24 cellular contexts compared by ENCODE assay signal in the genomic region with DNA sequence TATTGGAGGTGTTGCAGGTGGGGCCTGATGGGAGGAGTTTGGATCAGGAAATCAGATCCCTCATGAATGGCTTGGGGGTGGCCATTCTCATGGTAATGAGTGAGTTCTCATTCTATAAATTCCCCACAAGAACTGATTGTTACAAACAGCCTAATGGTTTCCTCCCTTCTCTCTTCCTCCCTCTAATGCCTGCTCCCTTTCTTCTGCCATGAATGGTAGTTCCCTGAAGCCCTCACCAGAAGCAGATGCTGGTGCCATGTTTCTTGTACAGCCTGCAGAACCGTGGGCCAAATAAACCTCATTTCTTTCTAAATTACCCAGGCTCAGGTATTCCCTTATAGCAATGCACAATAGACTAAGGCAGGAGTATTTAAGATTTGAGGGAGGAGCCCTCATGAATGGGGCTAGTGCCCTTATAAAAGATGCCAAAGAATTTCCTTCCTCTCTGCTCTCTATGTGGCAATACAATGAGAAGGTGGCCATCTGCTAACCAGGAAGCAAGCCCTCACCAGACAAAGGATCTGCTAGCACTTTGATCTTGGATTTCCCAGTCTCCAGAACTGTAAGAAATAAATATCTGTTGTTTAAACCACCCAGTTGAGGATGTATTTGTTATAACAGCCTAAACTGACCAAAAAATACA.
A peak's percentile ranks its signal among the peaks of the same experiment; 100 is the strongest.
DNase-seq lines count a peak whose midpoint lies in the region; ATAC-seq, FAIRE-seq and TF ChIP-seq lines count a peak whose summit lies in the region.
"Had no signal": no experiment of that assay in that cellular context is flagged by ENCODE, and none has a peak within 500 bp of the region (broad histone marks: within the 10 kb centered on the region; RNA-seq: fewer than 3 reads in every experiment).

No MANE protein-coding gene starts in this region.

- no peak overlapping the region for H3K4me3 Mint-ChIP-seq in neural crest cell
- H3K4me3 Mint-ChIP-seq in mesothelial cell of epicardium: no peak overlapping the region
- H3K4me3 Mint-ChIP-seq: activated CD4-positive, alpha-beta T cell treated with anti-CD3 and anti-CD28 coated beads for 36 hours had no signal

- no peak for TF ChIP-seq RAD21 in K562 (CRISPR knock-in tag; conservative IDR thresholded peaks at IDR 0.05 in 1 of 2, IDR thresholded peaks at IDR 0.05 in 1 of 2)

- H3K9me1 ChIP-seq in K562 (ENCODE audit: control insufficient read depth, insufficient read depth, low read length): no peaks in the 10 kb centered on the region

- DNase-seq in DMS53 (lab: John Stamatoyannopoulos, UW): peak; percentile 5
- no peak for DNase-seq in DMS53 treated with DMSO at 0.1 percent for 48 hours (lab: John Stamatoyannopoulos, UW; ENCODE audit: unreplicated experiment)
- DNase-seq in Karpas-422: no peak
- no peak for DNase-seq in K562 (ENCODE audit: extremely low read depth in 1 of 4, low spot score in 3 of 4)
- DNase-seq in neural crest cell (ENCODE audit: low read depth, low spot score): no peak
- no peak for DNase-seq in testis
- DNase-seq in mesothelial cell of epicardium (ENCODE audit: low spot score in 2 of 2, unreplicated experiment in 2 of 2): no peak
- DNase-seq: 8988T; effector memory CD8-positive, alpha-beta T cell; MG63; NCI-H187; NCI-H446 treated with DMSO at 0.1 percent for 48 hours; RPMI8226; T1000; upper lobe of left lung had no signal

- BruUV-seq in K562 (replicated peaks; lab: Mats Ljungman, UMichigan): no TSS peak

- peaks cover 85% of the 10 kb centered on the region for H3K79me2 ChIP-seq in Karpas-422 (ENCODE audit: low read length)
- H3K79me2 ChIP-seq in K562 (ENCODE audit: control insufficient read depth, insufficient read depth, low read length): no peaks in the 10 kb centered on the region

- no peak for TF ChIP-seq POLR2A in K562 (conservative IDR thresholded peaks at IDR 0.05)
- TF ChIP-seq POLR2A in testis (IDR thresholded peaks at IDR 0.05): no peak

- H3K27me3 Mint-ChIP-seq in neural crest cell (ENCODE audit: low read depth): no peaks in the 10 kb centered on the region
- H3K27me3 Mint-ChIP-seq in mesothelial cell of epicardium (ENCODE audit: low read depth): no peaks in the 10 kb centered on the region
- H3K27me3 Mint-ChIP-seq: activated CD4-positive, alpha-beta T cell treated with anti-CD3 and anti-CD28 coated beads for 36 hours; effector memory CD8-positive, alpha-beta T cell had no signal

- peak overlapping the region; percentile 88 for H3K27ac Mint-ChIP-seq in neural crest cell (ENCODE audit: unreplicated experiment)
- no peak overlapping the region for H3K27ac Mint-ChIP-seq in mesothelial cell of epicardium

- H3K27ac ChIP-seq in Karpas-422 (ENCODE audit: low read length) (0 out of 2 replicates have a peak overlapping the region, but pooled peaks have one; percentile 20), K562 (ENCODE audit: extremely low read depth, low read depth, low read length) (no peak overlapping the region), testis (no peak overlapping the region)
- H3K27ac ChIP-seq: ascending aorta, BLaER1, right atrium auricular region, upper lobe of left lung had no signal

- ATAC-seq in K562 (no peak), GM18858 (IDR thresholded peaks at IDR 0.05; ENCODE audit: unreplicated experiment) (no peak)
- ATAC-seq: effector memory CD8-positive, alpha-beta T cell; SK-N-SH treated with all-trans-retinoic acid at 6 μM for 48 hours had no signal

- H3K4me3 ChIP-seq in Karpas-422 (ENCODE audit: low read length) (no peak overlapping the region), K562 (no peak overlapping the region), testis (no peak overlapping the region)
- H3K4me3 ChIP-seq: ascending aorta, BLaER1, MG63, right atrium auricular region, upper lobe of left lung had no signal

- H4K20me1 ChIP-seq in Karpas-422 (ENCODE audit: insufficient read depth, low read depth, low read length) (no peaks in the 10 kb centered on the region), K562 (replicated peaks; ENCODE audit: control insufficient read depth, insufficient read depth, low read length) (no peaks in the 10 kb centered on the region)
- H4K20me1 ChIP-seq: BLaER1 had no signal

- H2AFZ ChIP-seq in Karpas-422 (ENCODE audit: low read length) (no peak overlapping the region), K562 (ENCODE audit: low read depth, low read length) (no peak overlapping the region)

- H3K4me1 Mint-ChIP-seq in neural crest cell (peaks cover 9% of the 10 kb centered on the region), mesothelial cell of epicardium (peaks cover 7% of the 10 kb centered on the region)

- WGBS in K562 (ENCODE audit: insufficient coverage, low coverage, missing lambda C conversion rate): 40% methylated on average over 1 of the region's 1 CpG
- WGBS in testis, 2 donors: 86% methylated on average over 1 of the region's 1 CpG

- no peak for FAIRE-seq in K562 (lab: Jason Lieb, UNC)
- FAIRE-seq: H54, HTR-8/SVneo, keratinocyte had no signal

- POLR2A ChIA-PET in K562 (lab: Yijun Ruan, JAX): no interaction called here

- peaks cover under 1% of the 10 kb centered on the region for H3K9me3 Mint-ChIP-seq in neural crest cell
- peaks cover under 1% of the 10 kb centered on the region for H3K9me3 Mint-ChIP-seq in mesothelial cell of epicardium
- H3K9me3 Mint-ChIP-seq: effector memory CD8-positive, alpha-beta T cell had no signal

- H3K9me3 ChIP-seq in Karpas-422 (ENCODE audit: low read length) (no peaks in the 10 kb centered on the region), K562 (replicated peaks; ENCODE audit: control insufficient read depth, insufficient read depth, low read depth, low read length) (peaks cover under 1% of the 10 kb centered on the region), testis (no peaks in the 10 kb centered on the region)
- H3K9me3 ChIP-seq: ascending aorta, BLaER1, MG63, right atrium auricular region, upper lobe of left lung had no signal

- CTCF ChIA-PET in K562 (lab: Yijun Ruan, JAX; ENCODE audit: low intra/inter-chr PET ratio): no interaction called here

- H3K9me2 ChIP-seq in Karpas-422 (replicated peaks; ENCODE audit: insufficient read depth, low read length): no peaks in the 10 kb centered on the region

- TF ChIP-seq EP300 in K562 (IDR thresholded peaks at IDR 0.05; ENCODE audit: low read length): no peak

- in situ Hi-C loops in K562 (cut with MboI): no loop called here

- H3K9ac ChIP-seq in Karpas-422 (ENCODE audit: low read length) (no peak overlapping the region), K562 (ENCODE audit: insufficient read depth in 1 of 2, low read depth in 2 of 2, low read length in 2 of 2) (no peak overlapping the region)
- H3K9ac ChIP-seq: BLaER1 had no signal

- H3K4me2 ChIP-seq in Karpas-422 (ENCODE audit: low read depth, low read length, poor library complexity, severe bottlenecking) (no peak overlapping the region), K562 (ENCODE audit: insufficient read depth, low read length) (no peak overlapping the region)
- H3K4me2 ChIP-seq: BLaER1 had no signal

- no peaks in the 10 kb centered on the region for H3K36me3 ChIP-seq in Karpas-422 (ENCODE audit: insufficient read depth, low read length)
- H3K36me3 ChIP-seq in K562 (ENCODE audit: control insufficient read depth, insufficient read depth, low read length): no peaks in the 10 kb centered on the region
- H3K36me3 ChIP-seq in testis (ENCODE audit: low read depth, missing control alignments): no peaks in the 10 kb centered on the region
- H3K36me3 ChIP-seq: ascending aorta, BLaER1, MG63, right atrium auricular region, upper lobe of left lung had no signal

- TF ChIP-seq CTCF in K562 (IDR thresholded peaks at IDR 0.05 in 2 of 3, conservative IDR thresholded peaks at IDR 0.05 in 1 of 3; ENCODE audit: insufficient read depth in 2 of 3, low read depth in 1 of 3, low read length in 3 of 3) (no peak), neural crest cell (conservative IDR thresholded peaks at IDR 0.05) (no peak), testis (IDR thresholded peaks at IDR 0.05) (no peak), mesothelial cell of epicardium (IDR thresholded peaks at IDR 0.05; ENCODE audit: unreplicated experiment) (no peak)

- peaks cover 42% of the 10 kb centered on the region for H3K4me1 ChIP-seq in Karpas-422 (ENCODE audit: low read length)
- no peaks in the 10 kb centered on the region for H3K4me1 ChIP-seq in K562 (replicated peaks in 1 of 2; ENCODE audit: control insufficient read depth in 2 of 2, insufficient read depth in 2 of 2, low read length in 2 of 2)
- no peaks in the 10 kb centered on the region for H3K4me1 ChIP-seq in testis
- H3K4me1 ChIP-seq: ascending aorta, BLaER1, right atrium auricular region had no signal

- H3K36me3 Mint-ChIP-seq in neural crest cell (ENCODE audit: low read depth) (peaks cover 3% of the 10 kb centered on the region), mesothelial cell of epicardium (peaks cover 2% of the 10 kb centered on the region)

- no peaks in the 10 kb centered on the region for H3K27me3 ChIP-seq in Karpas-422 (ENCODE audit: low read length)
- no peaks in the 10 kb centered on the region for H3K27me3 ChIP-seq in K562 (ENCODE audit: control insufficient read depth in 2 of 2, insufficient read depth in 2 of 2, low read length in 2 of 2)
- no peaks in the 10 kb centered on the region for H3K27me3 ChIP-seq in testis
- H3K27me3 ChIP-seq: ascending aorta, BLaER1, MG63, right atrium auricular region, upper lobe of left lung had no signal

- intact Hi-C loops in K562 (cut with micrococcal nuclease): no loop called here
- intact Hi-C loops in testis (cut with DNase I; ENCODE audit: low total_unique reads): no loop called here

TF ChIP-seq in K562, 482 proteins besides CTCF, POLR2A, EP300 and RAD21:
- TF ChIP-seq ZNF766 (CRISPR knock-in tag; conservative IDR thresholded peaks at IDR 0.05) (0 out of 2 replicates have a peak, but pooled peaks have one; percentile 27), ZNF395 (CRISPR knock-in tag; IDR thresholded peaks at IDR 0.05) (no peak)
